ENCODE assay signal across 1 cellular context in the genomic region with DNA sequence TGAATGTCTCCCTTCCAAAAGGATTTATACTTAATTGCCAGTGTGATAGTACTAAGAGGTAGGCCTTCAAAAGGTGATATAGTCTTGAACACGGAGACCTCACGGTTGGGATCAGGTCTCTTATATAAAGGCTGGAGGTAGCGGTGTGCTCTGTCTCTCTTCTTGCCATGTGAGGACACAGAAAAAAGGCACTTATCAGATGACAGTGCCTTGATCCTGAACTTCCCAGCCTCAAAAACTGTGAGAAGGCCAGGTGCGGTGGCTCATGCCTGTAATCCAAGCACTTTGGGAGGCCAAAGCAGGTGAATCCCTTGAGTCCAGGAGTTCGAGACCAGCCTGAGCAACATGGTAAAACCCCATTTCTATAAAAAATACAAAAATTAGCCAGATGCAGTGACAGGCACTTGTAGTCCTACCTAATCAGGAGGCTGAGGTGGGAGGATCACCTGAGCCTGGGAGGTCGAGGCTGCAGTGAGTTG.
A peak's percentile ranks its signal among the peaks of the same experiment; 100 is the strongest.
TF ChIP-seq lines count a peak whose summit lies in the region.

No MANE protein-coding gene starts in this region.

TF ChIP-seq in K562, 482 proteins besides CTCF, POLR2A, EP300 and RAD21 (continued from another document and continues in another):
- TF ChIP-seq, protein P1, sequence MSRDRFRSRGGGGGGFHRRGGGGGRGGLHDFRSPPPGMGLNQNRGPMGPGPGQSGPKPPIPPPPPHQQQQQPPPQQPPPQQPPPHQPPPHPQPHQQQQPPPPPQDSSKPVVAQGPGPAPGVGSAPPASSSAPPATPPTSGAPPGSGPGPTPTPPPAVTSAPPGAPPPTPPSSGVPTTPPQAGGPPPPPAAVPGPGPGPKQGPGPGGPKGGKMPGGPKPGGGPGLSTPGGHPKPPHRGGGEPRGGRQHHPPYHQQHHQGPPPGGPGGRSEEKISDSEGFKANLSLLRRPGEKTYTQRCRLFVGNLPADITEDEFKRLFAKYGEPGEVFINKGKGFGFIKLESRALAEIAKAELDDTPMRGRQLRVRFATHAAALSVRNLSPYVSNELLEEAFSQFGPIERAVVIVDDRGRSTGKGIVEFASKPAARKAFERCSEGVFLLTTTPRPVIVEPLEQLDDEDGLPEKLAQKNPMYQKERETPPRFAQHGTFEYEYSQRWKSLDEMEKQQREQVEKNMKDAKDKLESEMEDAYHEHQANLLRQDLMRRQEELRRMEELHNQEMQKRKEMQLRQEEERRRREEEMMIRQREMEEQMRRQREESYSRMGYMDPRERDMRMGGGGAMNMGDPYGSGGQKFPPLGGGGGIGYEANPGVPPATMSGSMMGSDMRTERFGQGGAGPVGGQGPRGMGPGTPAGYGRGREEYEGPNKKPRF (IDR thresholded peaks at IDR 0.05; ENCODE audit: low read depth, low read length): no peak
- TF ChIP-seq ETV1 (tag; conservative IDR thresholded peaks at IDR 0.05; ENCODE audit: low read depth) (no peak), PHF21A (IDR thresholded peaks at IDR 0.05; ENCODE audit: borderline replicate concordance, low read depth) (no peak), ZNF121 (CRISPR knock-in tag; conservative IDR thresholded peaks at IDR 0.05) (0 out of 2 replicates have a peak, but pooled peaks have one; percentile 15), KLF16 (IDR thresholded peaks at IDR 0.05) (no peak), BHLHE40 (IDR thresholded peaks at IDR 0.05; ENCODE audit: low read length) (no peak), COPS2 (conservative IDR thresholded peaks at IDR 0.05) (no peak), TAF15 (IDR thresholded peaks at IDR 0.05; ENCODE audit: low read depth, low read length) (no peak), KLF6 (CRISPR knock-in tag; IDR thresholded peaks at IDR 0.05; ENCODE audit: borderline replicate concordance) (no peak), TOE1 (IDR thresholded peaks at IDR 0.05; ENCODE audit: borderline replicate concordance) (no peak), TOE1 (CRISPR knock-in tag; IDR thresholded peaks at IDR 0.05; ENCODE audit: borderline replicate concordance, low read depth) (no peak), SAFB2 (IDR thresholded peaks at IDR 0.05; ENCODE audit: borderline replicate concordance, low read depth, low read length, severe bottlenecking) (no peak), TAF9B (IDR thresholded peaks at IDR 0.05; ENCODE audit: partially characterized antibody) (no peak), CHD2 (IDR thresholded peaks at IDR 0.05; ENCODE audit: low read depth, low read length) (no peak), BACH1 (tag; IDR thresholded peaks at IDR 0.05) (no peak), RUNX1 (IDR thresholded peaks at IDR 0.05; ENCODE audit: low read depth) (0 out of 2 replicates have a peak, but pooled peaks have one; percentile 3), HNRNPUL1 (IDR thresholded peaks at IDR 0.05; ENCODE audit: low read length) (no peak)
- TF ChIP-seq, protein P2, sequence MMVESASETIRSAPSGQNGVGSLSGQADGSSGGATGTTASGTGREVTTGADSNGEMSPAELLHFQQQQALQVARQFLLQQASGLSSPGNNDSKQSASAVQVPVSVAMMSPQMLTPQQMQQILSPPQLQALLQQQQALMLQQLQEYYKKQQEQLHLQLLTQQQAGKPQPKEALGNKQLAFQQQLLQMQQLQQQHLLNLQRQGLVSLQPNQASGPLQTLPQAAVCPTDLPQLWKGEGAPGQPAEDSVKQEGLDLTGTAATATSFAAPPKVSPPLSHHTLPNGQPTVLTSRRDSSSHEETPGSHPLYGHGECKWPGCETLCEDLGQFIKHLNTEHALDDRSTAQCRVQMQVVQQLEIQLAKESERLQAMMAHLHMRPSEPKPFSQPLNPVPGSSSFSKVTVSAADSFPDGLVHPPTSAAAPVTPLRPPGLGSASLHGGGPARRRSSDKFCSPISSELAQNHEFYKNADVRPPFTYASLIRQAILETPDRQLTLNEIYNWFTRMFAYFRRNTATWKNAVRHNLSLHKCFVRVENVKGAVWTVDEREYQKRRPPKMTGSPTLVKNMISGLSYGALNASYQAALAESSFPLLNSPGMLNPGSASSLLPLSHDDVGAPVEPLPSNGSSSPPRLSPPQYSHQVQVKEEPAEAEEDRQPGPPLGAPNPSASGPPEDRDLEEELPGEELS (CRISPR knock-in tag; IDR thresholded peaks at IDR 0.05; ENCODE audit: borderline replicate concordance): peak; percentile 78; the same call in 1 of the 2 replicates
- TF ChIP-seq, protein P3, sequence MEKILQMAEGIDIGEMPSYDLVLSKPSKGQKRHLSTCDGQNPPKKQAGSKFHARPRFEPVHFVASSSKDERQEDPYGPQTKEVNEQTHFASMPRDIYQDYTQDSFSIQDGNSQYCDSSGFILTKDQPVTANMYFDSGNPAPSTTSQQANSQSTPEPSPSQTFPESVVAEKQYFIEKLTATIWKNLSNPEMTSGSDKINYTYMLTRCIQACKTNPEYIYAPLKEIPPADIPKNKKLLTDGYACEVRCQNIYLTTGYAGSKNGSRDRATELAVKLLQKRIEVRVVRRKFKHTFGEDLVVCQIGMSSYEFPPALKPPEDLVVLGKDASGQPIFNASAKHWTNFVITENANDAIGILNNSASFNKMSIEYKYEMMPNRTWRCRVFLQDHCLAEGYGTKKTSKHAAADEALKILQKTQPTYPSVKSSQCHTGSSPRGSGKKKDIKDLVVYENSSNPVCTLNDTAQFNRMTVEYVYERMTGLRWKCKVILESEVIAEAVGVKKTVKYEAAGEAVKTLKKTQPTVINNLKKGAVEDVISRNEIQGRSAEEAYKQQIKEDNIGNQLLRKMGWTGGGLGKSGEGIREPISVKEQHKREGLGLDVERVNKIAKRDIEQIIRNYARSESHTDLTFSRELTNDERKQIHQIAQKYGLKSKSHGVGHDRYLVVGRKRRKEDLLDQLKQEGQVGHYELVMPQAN (IDR thresholded peaks at IDR 0.05; ENCODE audit: borderline replicate concordance): no peak
- TF ChIP-seq, protein P4, sequence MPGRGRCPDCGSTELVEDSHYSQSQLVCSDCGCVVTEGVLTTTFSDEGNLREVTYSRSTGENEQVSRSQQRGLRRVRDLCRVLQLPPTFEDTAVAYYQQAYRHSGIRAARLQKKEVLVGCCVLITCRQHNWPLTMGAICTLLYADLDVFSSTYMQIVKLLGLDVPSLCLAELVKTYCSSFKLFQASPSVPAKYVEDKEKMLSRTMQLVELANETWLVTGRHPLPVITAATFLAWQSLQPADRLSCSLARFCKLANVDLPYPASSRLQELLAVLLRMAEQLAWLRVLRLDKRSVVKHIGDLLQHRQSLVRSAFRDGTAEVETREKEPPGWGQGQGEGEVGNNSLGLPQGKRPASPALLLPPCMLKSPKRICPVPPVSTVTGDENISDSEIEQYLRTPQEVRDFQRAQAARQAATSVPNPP (IDR thresholded peaks at IDR 0.05; ENCODE audit: borderline replicate concordance, insufficient read depth, insufficient read length): no peak
- TF ChIP-seq, protein P5, sequence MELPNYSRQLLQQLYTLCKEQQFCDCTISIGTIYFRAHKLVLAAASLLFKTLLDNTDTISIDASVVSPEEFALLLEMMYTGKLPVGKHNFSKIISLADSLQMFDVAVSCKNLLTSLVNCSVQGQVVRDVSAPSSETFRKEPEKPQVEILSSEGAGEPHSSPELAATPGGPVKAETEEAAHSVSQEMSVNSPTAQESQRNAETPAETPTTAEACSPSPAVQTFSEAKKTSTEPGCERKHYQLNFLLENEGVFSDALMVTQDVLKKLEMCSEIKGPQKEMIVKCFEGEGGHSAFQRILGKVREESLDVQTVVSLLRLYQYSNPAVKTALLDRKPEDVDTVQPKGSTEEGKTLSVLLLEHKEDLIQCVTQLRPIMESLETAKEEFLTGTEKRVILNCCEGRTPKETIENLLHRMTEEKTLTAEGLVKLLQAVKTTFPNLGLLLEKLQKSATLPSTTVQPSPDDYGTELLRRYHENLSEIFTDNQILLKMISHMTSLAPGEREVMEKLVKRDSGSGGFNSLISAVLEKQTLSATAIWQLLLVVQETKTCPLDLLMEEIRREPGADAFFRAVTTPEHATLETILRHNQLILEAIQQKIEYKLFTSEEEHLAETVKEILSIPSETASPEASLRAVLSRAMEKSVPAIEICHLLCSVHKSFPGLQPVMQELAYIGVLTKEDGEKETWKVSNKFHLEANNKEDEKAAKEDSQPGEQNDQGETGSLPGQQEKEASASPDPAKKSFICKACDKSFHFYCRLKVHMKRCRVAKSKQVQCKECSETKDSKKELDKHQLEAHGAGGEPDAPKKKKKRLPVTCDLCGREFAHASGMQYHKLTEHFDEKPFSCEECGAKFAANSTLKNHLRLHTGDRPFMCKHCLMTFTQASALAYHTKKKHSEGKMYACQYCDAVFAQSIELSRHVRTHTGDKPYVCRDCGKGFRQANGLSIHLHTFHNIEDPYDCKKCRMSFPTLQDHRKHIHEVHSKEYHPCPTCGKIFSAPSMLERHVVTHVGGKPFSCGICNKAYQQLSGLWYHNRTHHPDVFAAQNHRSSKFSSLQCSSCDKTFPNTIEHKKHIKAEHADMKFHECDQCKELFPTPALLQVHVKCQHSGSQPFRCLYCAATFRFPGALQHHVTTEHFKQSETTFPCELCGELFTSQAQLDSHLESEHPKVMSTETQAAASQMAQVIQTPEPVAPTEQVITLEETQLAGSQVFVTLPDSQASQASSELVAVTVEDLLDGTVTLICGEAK (IDR thresholded peaks at IDR 0.05): no peak
- TF ChIP-seq, protein P5 (CRISPR knock-in tag; IDR thresholded peaks at IDR 0.05): no peak
- TF ChIP-seq, protein P6, sequence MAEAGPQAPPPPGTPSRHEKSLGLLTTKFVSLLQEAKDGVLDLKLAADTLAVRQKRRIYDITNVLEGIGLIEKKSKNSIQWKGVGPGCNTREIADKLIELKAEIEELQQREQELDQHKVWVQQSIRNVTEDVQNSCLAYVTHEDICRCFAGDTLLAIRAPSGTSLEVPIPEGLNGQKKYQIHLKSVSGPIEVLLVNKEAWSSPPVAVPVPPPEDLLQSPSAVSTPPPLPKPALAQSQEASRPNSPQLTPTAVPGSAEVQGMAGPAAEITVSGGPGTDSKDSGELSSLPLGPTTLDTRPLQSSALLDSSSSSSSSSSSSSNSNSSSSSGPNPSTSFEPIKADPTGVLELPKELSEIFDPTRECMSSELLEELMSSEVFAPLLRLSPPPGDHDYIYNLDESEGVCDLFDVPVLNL (CRISPR knock-in tag; IDR thresholded peaks at IDR 0.05; ENCODE audit: low read depth): no peak
- TF ChIP-seq, protein P7, sequence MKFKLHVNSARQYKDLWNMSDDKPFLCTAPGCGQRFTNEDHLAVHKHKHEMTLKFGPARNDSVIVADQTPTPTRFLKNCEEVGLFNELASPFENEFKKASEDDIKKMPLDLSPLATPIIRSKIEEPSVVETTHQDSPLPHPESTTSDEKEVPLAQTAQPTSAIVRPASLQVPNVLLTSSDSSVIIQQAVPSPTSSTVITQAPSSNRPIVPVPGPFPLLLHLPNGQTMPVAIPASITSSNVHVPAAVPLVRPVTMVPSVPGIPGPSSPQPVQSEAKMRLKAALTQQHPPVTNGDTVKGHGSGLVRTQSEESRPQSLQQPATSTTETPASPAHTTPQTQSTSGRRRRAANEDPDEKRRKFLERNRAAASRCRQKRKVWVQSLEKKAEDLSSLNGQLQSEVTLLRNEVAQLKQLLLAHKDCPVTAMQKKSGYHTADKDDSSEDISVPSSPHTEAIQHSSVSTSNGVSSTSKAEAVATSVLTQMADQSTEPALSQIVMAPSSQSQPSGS (CRISPR knock-in tag; IDR thresholded peaks at IDR 0.05): 0 out of 2 replicates have a peak, but pooled peaks have one; percentile 2
- TF ChIP-seq, protein P8, sequence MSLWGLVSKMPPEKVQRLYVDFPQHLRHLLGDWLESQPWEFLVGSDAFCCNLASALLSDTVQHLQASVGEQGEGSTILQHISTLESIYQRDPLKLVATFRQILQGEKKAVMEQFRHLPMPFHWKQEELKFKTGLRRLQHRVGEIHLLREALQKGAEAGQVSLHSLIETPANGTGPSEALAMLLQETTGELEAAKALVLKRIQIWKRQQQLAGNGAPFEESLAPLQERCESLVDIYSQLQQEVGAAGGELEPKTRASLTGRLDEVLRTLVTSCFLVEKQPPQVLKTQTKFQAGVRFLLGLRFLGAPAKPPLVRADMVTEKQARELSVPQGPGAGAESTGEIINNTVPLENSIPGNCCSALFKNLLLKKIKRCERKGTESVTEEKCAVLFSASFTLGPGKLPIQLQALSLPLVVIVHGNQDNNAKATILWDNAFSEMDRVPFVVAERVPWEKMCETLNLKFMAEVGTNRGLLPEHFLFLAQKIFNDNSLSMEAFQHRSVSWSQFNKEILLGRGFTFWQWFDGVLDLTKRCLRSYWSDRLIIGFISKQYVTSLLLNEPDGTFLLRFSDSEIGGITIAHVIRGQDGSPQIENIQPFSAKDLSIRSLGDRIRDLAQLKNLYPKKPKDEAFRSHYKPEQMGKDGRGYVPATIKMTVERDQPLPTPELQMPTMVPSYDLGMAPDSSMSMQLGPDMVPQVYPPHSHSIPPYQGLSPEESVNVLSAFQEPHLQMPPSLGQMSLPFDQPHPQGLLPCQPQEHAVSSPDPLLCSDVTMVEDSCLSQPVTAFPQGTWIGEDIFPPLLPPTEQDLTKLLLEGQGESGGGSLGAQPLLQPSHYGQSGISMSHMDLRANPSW (CRISPR knock-in tag; IDR thresholded peaks at IDR 0.05): peak; percentile 64; the same call in 1 of the 2 replicates
